In the genomic region with DNA sequence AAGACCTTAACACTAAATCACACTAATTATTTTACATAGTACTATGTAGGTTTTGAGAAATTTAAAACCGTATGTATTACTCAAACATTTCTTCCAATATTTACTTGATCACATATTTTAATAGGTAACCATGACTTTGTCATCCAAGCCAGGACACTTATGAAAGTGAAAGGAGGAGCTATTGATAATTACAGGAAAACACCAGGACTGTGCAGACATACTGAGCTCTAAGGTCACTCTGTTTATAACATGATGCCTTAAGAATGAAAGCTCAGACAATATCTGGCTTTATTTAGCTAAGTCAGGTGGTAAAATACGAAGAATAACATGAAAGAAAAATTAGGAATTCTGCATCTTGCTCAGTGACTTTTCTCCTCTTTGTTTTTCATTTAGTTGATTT, we compare ENCODE assay signal across 19 cellular contexts.
DNase-seq lines count a peak whose midpoint lies in the region; ATAC-seq, FAIRE-seq and TF ChIP-seq lines count a peak whose summit lies in the region.
"Had no signal": no experiment of that assay in that cellular context is flagged by ENCODE, and none has a peak within 500 bp of the region (broad histone marks: within the 10 kb centered on the region; RNA-seq: fewer than 3 reads in every experiment).

No MANE protein-coding gene starts in this region.

- H3K4me3 ChIP-seq in small intestine (ENCODE audit: low read depth in 1 of 2, low read length in 2 of 2) (no peak overlapping the region), heart left ventricle (no peak overlapping the region)
- H3K4me3 ChIP-seq: BLaER1, GM23248 had no signal

- peak; percentile 36 for FAIRE-seq in TTC549 (lab: Jason Lieb, UNC)
- no peak for FAIRE-seq in small intestine (lab: Jason Lieb, UNC)
- FAIRE-seq: GM19239 had no signal

- TF ChIP-seq CTCF in glutamatergic neuron (IDR thresholded peaks at IDR 0.05; ENCODE audit: partially characterized antibody, unreplicated experiment) (no peak), heart left ventricle (IDR thresholded peaks at IDR 0.05) (no peak)

- H3K4me1 ChIP-seq in small intestine (ENCODE audit: control insufficient read depth in 2 of 2, insufficient read depth in 1 of 2, low read depth in 1 of 2, low read length in 1 of 2) (no peaks in the 10 kb centered on the region), heart left ventricle (peaks cover 0 to 10% (median under 1%) of the 10 kb centered on the region in 12 donors)
- H3K4me1 ChIP-seq: BLaER1 had no signal

- DNase-seq in left lobe of liver (ENCODE audit: low spot score) (no peak), small intestine (peak; percentile 49), glutamatergic neuron (no peak), heart left ventricle (no peak), NCI-H1694 (lab: John Stamatoyannopoulos, UW) (no peak)
- DNase-seq: 8988T; Calu3; CD8-positive, alpha-beta T cell; DMS79 treated with DMSO at 0.1 percent for 48 hours; GF-D8; GM23248; HCEC 1CT; IMR-90 had no signal

- 13 to 50% (median 31%) methylated on average over 2 of the region's 2 CpGs for WGBS in small intestine, 3 donors
- 86 to 90% (median 88%) methylated on average over 2 of the region's 2 CpGs for WGBS in heart left ventricle, 4 donors

- TF ChIP-seq POLR2A in heart left ventricle (IDR thresholded peaks at IDR 0.05) = no peak

- no peak overlapping the region for H3K4me3 Mint-ChIP-seq in glutamatergic neuron (ENCODE audit: unreplicated experiment)
- H3K4me3 Mint-ChIP-seq: CD14-positive monocyte; CD8-positive, alpha-beta T cell had no signal

- no peak overlapping the region for H3K27ac ChIP-seq in small intestine (ENCODE audit: low read depth in 1 of 2, low read length in 1 of 2)
- no peak overlapping the region for H3K27ac ChIP-seq in heart left ventricle
- H3K27ac ChIP-seq: BLaER1, GM23248, HL-60 had no signal

- ATAC-seq in GM18870 (IDR thresholded peaks at IDR 0.05; ENCODE audit: unreplicated experiment) (peak; percentile 37), left lobe of liver (peak; percentile 85), heart left ventricle (no peak)
- ATAC-seq: CD8-positive, alpha-beta T cell had no signal

- no peaks in the 10 kb centered on the region for H3K27me3 Mint-ChIP-seq in glutamatergic neuron (ENCODE audit: unreplicated experiment)

- no peaks in the 10 kb centered on the region for H3K36me3 ChIP-seq in small intestine (ENCODE audit: control insufficient read depth in 2 of 2, insufficient read depth in 2 of 2, low read length in 2 of 2)
- H3K36me3 ChIP-seq in heart left ventricle = no peaks in the 10 kb centered on the region
- H3K36me3 ChIP-seq: BLaER1 had no signal

- no peak overlapping the region for H3K27ac Mint-ChIP-seq in glutamatergic neuron (ENCODE audit: unreplicated experiment)
- H3K27ac Mint-ChIP-seq: CD14-positive monocyte; CD8-positive, alpha-beta T cell had no signal

- H3K36me3 Mint-ChIP-seq in glutamatergic neuron (ENCODE audit: unreplicated experiment) = no peaks in the 10 kb centered on the region
- H3K36me3 Mint-ChIP-seq: CD14-positive monocyte; CD8-positive, alpha-beta T cell had no signal

- H3K27me3 ChIP-seq in small intestine (ENCODE audit: control insufficient read depth in 2 of 2, insufficient read depth in 2 of 2, low read length in 2 of 2) (no peaks in the 10 kb centered on the region), heart left ventricle (no peaks in the 10 kb centered on the region)
- H3K27me3 ChIP-seq: BLaER1 had no signal

- no peaks in the 10 kb centered on the region for H3K4me1 Mint-ChIP-seq in glutamatergic neuron (ENCODE audit: low read depth, unreplicated experiment)
- H3K4me1 Mint-ChIP-seq: CD14-positive monocyte had no signal

- no peaks in the 10 kb centered on the region for H3K9me3 ChIP-seq in small intestine (ENCODE audit: control insufficient read depth, low read depth)
- no peaks in the 10 kb centered on the region for H3K9me3 ChIP-seq in heart left ventricle
- H3K9me3 ChIP-seq: BLaER1 had no signal

- intact Hi-C loops in heart left ventricle (cut with DNase I) = no loop called here

- no peaks in the 10 kb centered on the region for H3K9me3 Mint-ChIP-seq in glutamatergic neuron (ENCODE audit: unreplicated experiment)
- H3K9me3 Mint-ChIP-seq: CD8-positive, alpha-beta T cell had no signal

Comparison
In these comparisons a context has a peak if more than half of its experiments do, and no peak if none do; other contexts are left out.
1. ATAC-seq: peak in GM18870 (single experiment) and left lobe of liver (single experiment); none in heart left ventricle (0 of 4).